Comparison of ENCODE assay signal across 17 cellular contexts in genomic region chr6:126955621-126956020, GRCh38.
DNase-seq lines count a peak whose midpoint lies in the region; ATAC-seq and TF ChIP-seq lines count a peak whose summit lies in the region.
"Had no signal": no experiment of that assay in that cellular context is flagged by ENCODE, and none has a peak within 500 bp of the region (broad histone marks: within the 10 kb centered on the region; RNA-seq: fewer than 3 reads in every experiment).

No MANE protein-coding gene starts in this region.

- no peak overlapping the region for H3K4me3 Mint-ChIP-seq in glutamatergic neuron (ENCODE audit: unreplicated experiment)
- H3K4me3 Mint-ChIP-seq: T-helper 1 cell treated with Interleukin-12 subunit alpha and Interleukin-12 subunit beta and Interleukin-4 antibody, amounts not matched to agents 30 μg/mL and 1 μg/mL, for 36 hours had no signal

- no peaks in the 10 kb centered on the region for H3K9me3 Mint-ChIP-seq in glutamatergic neuron (ENCODE audit: unreplicated experiment)
- H3K9me3 Mint-ChIP-seq: T-helper 1 cell treated with Interleukin-12 subunit alpha and Interleukin-12 subunit beta and Interleukin-4 antibody, amounts not matched to agents 30 μg/mL and 1 μg/mL, for 36 hours had no signal

- DNase-seq in HPDE6-E6E7 (ENCODE audit: extremely low spot score) (peak; percentile 4), NCI-H1105 (lab: John Stamatoyannopoulos, UW) (peak; percentile 18), SW480 (ENCODE audit: low spot score) (peak; percentile 42), foreskin keratinocyte (peak; percentile 32 to 61), glutamatergic neuron (no peak), hypothalamus (lab: John Stamatoyannopoulos, UW) (no peak), GM19238 (ENCODE audit: insufficient read length, low spot score) (no peak)
- DNase-seq: AML-193, GF-D8, GOT3, KBM-7, NCI-H187, NCI-H774, SIG-M5 had no signal

- no peak overlapping the region for H3K27ac Mint-ChIP-seq in glutamatergic neuron (ENCODE audit: unreplicated experiment)
- H3K27ac Mint-ChIP-seq: T-helper 1 cell treated with Interleukin-12 subunit alpha and Interleukin-12 subunit beta and Interleukin-4 antibody, amounts not matched to agents 30 μg/mL and 1 μg/mL, for 36 hours had no signal

- H3K27ac ChIP-seq in foreskin keratinocyte: no peak overlapping the region
- H3K27ac ChIP-seq: C4-2B had no signal

- TF ChIP-seq CTCF in foreskin keratinocyte (conservative IDR thresholded peaks at IDR 0.05) (no peak), glutamatergic neuron (IDR thresholded peaks at IDR 0.05; ENCODE audit: partially characterized antibody, unreplicated experiment) (no peak)

- H3K4me1 ChIP-seq in foreskin keratinocyte: no peaks in the 10 kb centered on the region

- ATAC-seq in foreskin keratinocyte (peak; percentile 40), GM18517 (IDR thresholded peaks at IDR 0.05; ENCODE audit: unreplicated experiment) (no peak)

- H3K36me3 Mint-ChIP-seq in glutamatergic neuron (ENCODE audit: unreplicated experiment): no peaks in the 10 kb centered on the region

- H3K27me3 ChIP-seq in foreskin keratinocyte: peaks cover 15% of the 10 kb centered on the region

- H3K4me1 Mint-ChIP-seq in glutamatergic neuron (ENCODE audit: low read depth, unreplicated experiment): no peaks in the 10 kb centered on the region

- no peaks in the 10 kb centered on the region for H3K27me3 Mint-ChIP-seq in glutamatergic neuron (ENCODE audit: unreplicated experiment)

Comparison
In these comparisons a context has a peak if more than half of its experiments do, and no peak if none do; other contexts are left out.
1. DNase-seq: peak in HPDE6-E6E7 (single experiment), NCI-H1105 (single experiment), SW480 (single experiment) and foreskin keratinocyte (2 of 2); none in glutamatergic neuron (single experiment), hypothalamus (0 of 51) and GM19238 (single experiment).